ENCODE assay signal across 18 cellular contexts in the genomic region with DNA sequence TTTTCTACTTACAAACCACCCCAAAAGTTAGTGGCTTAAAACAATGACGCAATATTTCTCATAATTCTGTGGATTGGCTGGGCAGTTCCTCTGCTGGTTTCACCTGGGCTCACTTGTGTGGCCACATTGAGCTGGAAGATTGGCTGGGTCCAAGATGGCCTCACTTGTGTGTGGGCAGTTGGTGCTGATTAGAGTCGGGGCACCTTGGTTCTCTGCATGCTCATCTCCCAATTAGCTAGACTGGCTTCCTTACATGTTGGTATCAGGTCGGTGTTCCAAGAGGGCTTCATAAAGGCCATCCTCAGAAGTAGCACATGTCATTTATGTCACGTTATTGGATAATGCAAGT. TPM values are rescaled to one million over a fixed set of nuclear protein-coding genes. Genes with fewer than 3 reads are reported as not detected.
DNase-seq lines count a peak whose midpoint lies in the region; ATAC-seq and TF ChIP-seq lines count a peak whose summit lies in the region.
"Had no signal": no experiment of that assay in that cellular context is flagged by ENCODE, and none has a peak within 500 bp of the region (broad histone marks: within the 10 kb centered on the region; RNA-seq: fewer than 3 reads in every experiment).

No MANE protein-coding gene starts in this region.

- H3K27me3 ChIP-seq in trophoblast cell (ENCODE audit: insufficient read depth, low read length): no peaks in the 10 kb centered on the region
- H3K27me3 ChIP-seq: gastroesophageal sphincter, suprapubic skin had no signal

- no peak overlapping the region for H3K4me2 ChIP-seq in trophoblast cell (ENCODE audit: low read length)

- H2BK12ac ChIP-seq in trophoblast cell (ENCODE audit: low read length): no peak overlapping the region

- H4K8ac ChIP-seq in trophoblast cell (ENCODE audit: low read depth, low read length): no peak overlapping the region

- no peak overlapping the region for H3K14ac ChIP-seq in trophoblast cell (ENCODE audit: low read length)

- peaks cover 34% of the 10 kb centered on the region for H3K36me3 Mint-ChIP-seq in activated CD4-positive, alpha-beta T cell treated with anti-CD3 and anti-CD28 coated beads, Interleukin-2, amount 10 ng/mL, durations not matched to agents 24 days and 14 days (ENCODE audit: low read depth)
- peaks cover 4% of the 10 kb centered on the region for H3K36me3 Mint-ChIP-seq in T-helper 17 cell (ENCODE audit: low read depth)
- H3K36me3 Mint-ChIP-seq in chondrocyte (ENCODE audit: low read depth): no peaks in the 10 kb centered on the region

- TF ChIP-seq CTCF in chondrocyte (IDR thresholded peaks at IDR 0.05): no peak

- H3K4me1 Mint-ChIP-seq in activated CD4-positive, alpha-beta T cell treated with anti-CD3 and anti-CD28 coated beads, Interleukin-2, amount 10 ng/mL, durations not matched to agents 24 days and 14 days: peaks cover 51% of the 10 kb centered on the region
- H3K4me1 Mint-ChIP-seq in T-helper 17 cell: peaks cover 49% of the 10 kb centered on the region
- peaks cover 88% of the 10 kb centered on the region for H3K4me1 Mint-ChIP-seq in chondrocyte (ENCODE audit: low read depth)

- peaks cover 10% of the 10 kb centered on the region for H3K79me2 ChIP-seq in trophoblast cell (ENCODE audit: control insufficient read depth, insufficient read depth, low read length, poor library complexity)

- H3K9ac ChIP-seq in trophoblast cell (ENCODE audit: low read length): no peak overlapping the region

- no CpG with 5 or more reads among the region's 4 CpGs for WGBS in trophoblast cell (ENCODE audit: extremely low coverage, insufficient coverage, insufficient read length)

- H3K27ac Mint-ChIP-seq in activated CD4-positive, alpha-beta T cell treated with anti-CD3 and anti-CD28 coated beads, Interleukin-2, amount 10 ng/mL, durations not matched to agents 24 days and 14 days: peak overlapping the region; percentile 39
- H3K27ac Mint-ChIP-seq in T-helper 17 cell: peak overlapping the region; percentile 27
- H3K27ac Mint-ChIP-seq in chondrocyte (ENCODE audit: unreplicated experiment): peak overlapping the region; percentile 63

- H3K4ac ChIP-seq in trophoblast cell (ENCODE audit: low read depth, low read length): peak overlapping the region; percentile 13

- intact Hi-C loops in activated CD4-positive, alpha-beta T cell treated with anti-CD3 and anti-CD28 coated beads, Interleukin-2, amount 10 ng/mL, durations not matched to agents 24 days and 14 days (cut with micrococcal nuclease): no loop called here

- no peak overlapping the region for H3K27ac ChIP-seq in trophoblast cell (ENCODE audit: low read depth, low read length)
- H3K27ac ChIP-seq: gastroesophageal sphincter, suprapubic skin had no signal

- peaks cover 5 to 12% of the 10 kb centered on the region in 2 experiments for H3K36me3 ChIP-seq in trophoblast cell (ENCODE audit: control insufficient read depth in 1 of 2, insufficient read depth in 2 of 2, low read length in 2 of 2)
- H3K36me3 ChIP-seq: gastroesophageal sphincter, suprapubic skin had no signal

- no peak overlapping the region for H2BK120ac ChIP-seq in trophoblast cell (ENCODE audit: insufficient read depth, low read length, poor library complexity)

- H2AK5ac ChIP-seq in trophoblast cell (ENCODE audit: low read length): no peak overlapping the region

- H3K18ac ChIP-seq in trophoblast cell (ENCODE audit: low read length): no peak overlapping the region

- H3K4me3 ChIP-seq in trophoblast cell (ENCODE audit: low read depth, low read length): no peak overlapping the region
- H3K4me3 ChIP-seq: gastroesophageal sphincter, suprapubic skin had no signal

- no peak overlapping the region for H3K23ac ChIP-seq in trophoblast cell (ENCODE audit: low read length)

- H3K27me3 Mint-ChIP-seq in activated CD4-positive, alpha-beta T cell treated with anti-CD3 and anti-CD28 coated beads, Interleukin-2, amount 10 ng/mL, durations not matched to agents 24 days and 14 days: no peaks in the 10 kb centered on the region
- no peaks in the 10 kb centered on the region for H3K27me3 Mint-ChIP-seq in T-helper 17 cell
- H3K27me3 Mint-ChIP-seq in chondrocyte (ENCODE audit: low read depth): no peaks in the 10 kb centered on the region

- H3K4me1 ChIP-seq in trophoblast cell (ENCODE audit: control insufficient read depth in 1 of 2, insufficient read depth in 2 of 2, low read length in 2 of 2): peaks cover 12 to 20% of the 10 kb centered on the region in 2 experiments

- H2AFZ ChIP-seq in trophoblast cell (ENCODE audit: insufficient read depth, low read length, poor library complexity): no peak overlapping the region

- H3K9me3 Mint-ChIP-seq in activated CD4-positive, alpha-beta T cell treated with anti-CD3 and anti-CD28 coated beads, Interleukin-2, amount 10 ng/mL, durations not matched to agents 24 days and 14 days: peaks cover 7% of the 10 kb centered on the region
- H3K9me3 Mint-ChIP-seq in chondrocyte (ENCODE audit: low read depth): no peaks in the 10 kb centered on the region

- peaks cover 18% of the 10 kb centered on the region for H3K79me1 ChIP-seq in trophoblast cell (ENCODE audit: low read length)

- ATAC-seq in T-helper 17 cell (no peak), esophagus mucosa (no peak)
- ATAC-seq: gastroesophageal sphincter had no signal

- no peak overlapping the region for H2BK5ac ChIP-seq in trophoblast cell (ENCODE audit: low read depth, low read length, poor library complexity)

- no peak overlapping the region for H3K4me3 Mint-ChIP-seq in activated CD4-positive, alpha-beta T cell treated with anti-CD3 and anti-CD28 coated beads, Interleukin-2, amount 10 ng/mL, durations not matched to agents 24 days and 14 days
- H3K4me3 Mint-ChIP-seq in T-helper 17 cell: no peak overlapping the region
- no peak overlapping the region for H3K4me3 Mint-ChIP-seq in chondrocyte (ENCODE audit: unreplicated experiment)

- H3K9me3 ChIP-seq in T-helper 17 cell (ENCODE audit: control insufficient read depth, low read length, poor library complexity, severe bottlenecking) (peaks cover 3% of the 10 kb centered on the region), trophoblast cell (ENCODE audit: insufficient read depth, low read depth, low read length) (no peaks in the 10 kb centered on the region)
- H3K9me3 ChIP-seq: gastroesophageal sphincter, suprapubic skin had no signal

- no peak overlapping the region for H4K12ac ChIP-seq in trophoblast cell (ENCODE audit: low read depth, low read length)

- no peak overlapping the region for H4K91ac ChIP-seq in trophoblast cell (ENCODE audit: low read depth, low read length)

- DNase-seq in activated CD4-positive, alpha-beta T cell treated with anti-CD3 and anti-CD28 coated beads, Interleukin-2, amount 10 ng/mL, durations not matched to agents 24 days and 14 days: no peak
- no peak for DNase-seq in activated CD4-positive, alpha-beta T cell treated with anti-CD3 and anti-CD28 coated beads, Interleukin-2, amount 50 U/mL, for 1 hour
- DNase-seq in T-helper 17 cell: no peak
- no peak for DNase-seq in chondrocyte (ENCODE audit: low spot score)
- no peak for DNase-seq in trophoblast cell
- no peak for DNase-seq in ecto neural progenitor cell (ENCODE audit: low spot score)
- no peak for DNase-seq in OCI-M1 (lab: John Stamatoyannopoulos, UW)
- DNase-seq: 8988T; activated gamma-delta T cell treated with Interleukin-2 at 50 U/mL for 16 hours; DMS153; Kasumi-1; posterior cingulate gyrus; SIG-M5; stimulated activated CD4-positive, alpha-beta T cell treated with anti-CD3 and anti-CD28 coated beads, Interleukin-2, amount 100 ng/mL, for 48 hours; WERI-Rb-1 had no signal

RNA-seq across cellular contexts. Expression of a gene that starts 12.5 kb away (rescaled TPM):
- 11.9 and 12.4 TPM in 2 replicates for total RNA-seq in activated CD4-positive, alpha-beta T cell treated with anti-CD3 and anti-CD28 coated beads, Interleukin-2, amount 10 ng/mL, durations not matched to agents 24 days and 14 days
- total RNA-seq in T-helper 17 cell: 10 to 100 TPM; 29.2 to 34.9 TPM
- total RNA-seq in chondrocyte: 19.0 to 25.2 TPM (median 19.1 TPM) in 3 replicates
- 35.1 and 38.4 TPM in 2 replicates for polyA plus RNA-seq in trophoblast cell (2013)
- total RNA-seq in esophagus mucosa: 4.5 TPM

RNA-seq across cellular contexts. Expression of a gene that starts 59.2 kb away (rescaled TPM):
- total RNA-seq in activated CD4-positive, alpha-beta T cell treated with anti-CD3 and anti-CD28 coated beads, Interleukin-2, amount 10 ng/mL, durations not matched to agents 24 days and 14 days: 27.6 and 31.8 TPM in 2 replicates
- total RNA-seq in T-helper 17 cell (10 to 100 TPM; 22.2 to 24.1 TPM), chondrocyte (20.3 to 23.6 TPM (median 21.3 TPM) in 3 replicates), esophagus mucosa (5.3 TPM)
- polyA plus RNA-seq in trophoblast cell (2013): 36.3 and 37.3 TPM in 2 replicates

RNA-seq across cellular contexts. Expression of a gene that starts 59.3 kb away (rescaled TPM):
- total RNA-seq in activated CD4-positive, alpha-beta T cell treated with anti-CD3 and anti-CD28 coated beads, Interleukin-2, amount 10 ng/mL, durations not matched to agents 24 days and 14 days: 9.9 and 11.9 TPM in 2 replicates
- total RNA-seq in T-helper 17 cell (1 to 10 TPM; 3.7 to 4.7 TPM), chondrocyte (13.0 to 13.6 TPM (median 13.0 TPM) in 3 replicates), esophagus mucosa (4.1 TPM)
- polyA plus RNA-seq in trophoblast cell (2013): 5.0 and 5.4 TPM in 2 replicates
